23 cellular contexts compared by ENCODE assay signal in genomic region chr16:27781195-27781524, GRCh38.
A peak's percentile ranks its signal among the peaks of the same experiment; 100 is the strongest.
DNase-seq lines count a peak whose midpoint lies in the region; ATAC-seq and TF ChIP-seq lines count a peak whose summit lies in the region.
"Had no signal": no experiment of that assay in that cellular context is flagged by ENCODE, and none has a peak within 500 bp of the region (broad histone marks: within the 10 kb centered on the region; RNA-seq: fewer than 3 reads in every experiment).

No MANE protein-coding gene starts in this region.

- H3K36me3 Mint-ChIP-seq in stimulated activated memory B cell treated with anti-CD40 and anti-IgM and Interleukin-4, amounts not matched to agents 10 μg/mL and 1 μg/mL and 100 μg/mL, for 72 hours = peaks cover 6% of the 10 kb centered on the region
- H3K36me3 Mint-ChIP-seq: activated naive CD4-positive, alpha-beta T cell treated with anti-CD3 and anti-CD28 coated beads, Interleukin-2, amount 50 U/mL, for 24 hours had no signal

- H3K9ac ChIP-seq in SK-N-SH = no peak overlapping the region

- no peak for TF ChIP-seq RAD21 in SK-N-SH (IDR thresholded peaks at IDR 0.05; ENCODE audit: low read length)

- H3K27ac ChIP-seq in SK-N-SH (ENCODE audit: low read depth in 2 of 2, low read length in 1 of 2) (no peak overlapping the region; a peak in 1 of 4 replicates), spleen (no peak overlapping the region)
- H3K27ac ChIP-seq: 22Rv1, body of pancreas, upper lobe of left lung had no signal

- TF ChIP-seq EP300 in SK-N-SH (IDR thresholded peaks at IDR 0.05; ENCODE audit: borderline replicate concordance in 1 of 2, low read depth in 1 of 2, low read length in 1 of 2) = no peak

- intact Hi-C loops in spleen (cut with DNase I; ENCODE audit: low total_unique reads) = no loop called here

- TF ChIP-seq CTCF in SK-N-SH (IDR thresholded peaks at IDR 0.05) (no peak), fibroblast of pulmonary artery (IDR thresholded peaks at IDR 0.05; ENCODE audit: low read length, missing control alignments) (no peak), spleen (IDR thresholded peaks at IDR 0.05 in 8 of 11, conservative IDR thresholded peaks at IDR 0.05 in 3 of 11) (no peak)

- H4K20me1 ChIP-seq in SK-N-SH (ENCODE audit: insufficient read depth) = no peaks in the 10 kb centered on the region

- TF ChIP-seq POLR2A in spleen (IDR thresholded peaks at IDR 0.05) = no peak

- WGBS in SK-N-SH (ENCODE audit: low lambda C conversion rate) = 69% methylated on average over 5 of the region's 7 CpGs
- 42 to 84% (median 59%) methylated on average over 5 to 7 of the region's 7 CpGs for WGBS in spleen, 5 donors

- H3K4me3 ChIP-seq in SK-N-SH (ENCODE audit: low read depth in 2 of 2, low read length in 1 of 2) (no peak overlapping the region), fibroblast of pulmonary artery (replicated peaks; ENCODE audit: low read depth, low read length) (no peak overlapping the region), spleen (no peak overlapping the region)
- H3K4me3 ChIP-seq: body of pancreas, GM12878, upper lobe of left lung had no signal

- H3K9me2 ChIP-seq in SK-N-SH = no peaks in the 10 kb centered on the region

- peak; percentile 58 for DNase-seq in SK-N-SH
- peak; percentile 23 for DNase-seq in fibroblast of pulmonary artery (ENCODE audit: low read depth)
- DNase-seq in islet precursor cell = peak; percentile 67
- peak; percentile 58 for DNase-seq in spleen
- DNase-seq in GM19240 (ENCODE audit: insufficient read length, low spot score) = no peak
- DNase-seq: activated CD4-positive, alpha-beta T cell treated with anti-CD3 and anti-CD28 coated beads for 48 hours; body of pancreas; DMS79; effector CD8-positive, alpha-beta T cell; HFFc6; NCI-H1092; NCI-H2081; PC-3; T-helper 1 cell had no signal

- H3K9me3 ChIP-seq in SK-N-SH (no peaks in the 10 kb centered on the region), spleen (no peaks in the 10 kb centered on the region)
- H3K9me3 ChIP-seq: body of pancreas, upper lobe of left lung had no signal

- peaks cover 0 to 5% of the 10 kb centered on the region in 2 experiments for H3K36me3 ChIP-seq in SK-N-SH (replicated peaks in 1 of 2; ENCODE audit: control insufficient read depth in 1 of 2, insufficient read depth in 2 of 2, low read length in 1 of 2)
- peaks cover 0 to 38% (median 9%) of the 10 kb centered on the region in 6 donors for H3K36me3 ChIP-seq in spleen

- H3K4me3 Mint-ChIP-seq in stimulated activated memory B cell treated with anti-CD40 and anti-IgM and Interleukin-4, amounts not matched to agents 10 μg/mL and 1 μg/mL and 100 μg/mL, for 72 hours = no peak overlapping the region
- H3K4me3 Mint-ChIP-seq: activated naive CD4-positive, alpha-beta T cell treated with anti-CD3 and anti-CD28 coated beads, Interleukin-2, amount 50 U/mL, for 24 hours; activated T-helper 1 cell treated with anti-CD3 and anti-CD28 coated beads, Interleukin-12 subunit alpha, Interleukin-12 subunit beta, Interleukin-2, Interleukin-4 antibody, amounts not matched to agents 30 ng/mL and 10 ng/mL and 1 ng/mL, durations not matched to agents 14 hours and 24 hours and 36 hours; HFFc6 had no signal

- no peaks in the 10 kb centered on the region for H3K79me2 ChIP-seq in SK-N-SH (ENCODE audit: insufficient read depth)

- no peak overlapping the region for H2AFZ ChIP-seq in SK-N-SH (ENCODE audit: low read depth)

- no peaks in the 10 kb centered on the region for H3K4me1 Mint-ChIP-seq in stimulated activated memory B cell treated with anti-CD40 and anti-IgM and Interleukin-4, amounts not matched to agents 10 μg/mL and 1 μg/mL and 100 μg/mL, for 72 hours
- H3K4me1 Mint-ChIP-seq: activated naive CD4-positive, alpha-beta T cell treated with anti-CD3 and anti-CD28 coated beads, Interleukin-2, amount 50 U/mL, for 24 hours had no signal

- no peak overlapping the region for H3K4me2 ChIP-seq in SK-N-SH

- ATAC-seq in SK-N-SH treated with all-trans-retinoic acid at 6 μM for 48 hours (no peak), HG03520 (IDR thresholded peaks at IDR 0.05; ENCODE audit: unreplicated experiment) (no peak)
- ATAC-seq in stimulated activated memory B cell treated with anti-CD40 and anti-IgM and Interleukin-4, amounts not matched to agents 10 μg/mL and 1 μg/mL and 100 μg/mL, for 72 hours = no peak
- ATAC-seq: body of pancreas, esophagus mucosa, GM12878, PC-3 had no signal

- no peaks in the 10 kb centered on the region for H3K27me3 ChIP-seq in SK-N-SH (ENCODE audit: insufficient read depth)
- peaks cover 0 to 7% (median 0%) of the 10 kb centered on the region in 7 donors for H3K27me3 ChIP-seq in spleen (replicated peaks in 1 of 7)
- H3K27me3 ChIP-seq: body of pancreas, upper lobe of left lung had no signal

- no peak overlapping the region for H3K27ac Mint-ChIP-seq in stimulated activated memory B cell treated with anti-CD40 and anti-IgM and Interleukin-4, amounts not matched to agents 10 μg/mL and 1 μg/mL and 100 μg/mL, for 72 hours
- H3K27ac Mint-ChIP-seq: activated naive CD4-positive, alpha-beta T cell treated with anti-CD3 and anti-CD28 coated beads, Interleukin-2, amount 50 U/mL, for 24 hours; activated T-helper 1 cell treated with anti-CD3 and anti-CD28 coated beads, Interleukin-12 subunit alpha, Interleukin-12 subunit beta, Interleukin-2, Interleukin-4 antibody, amounts not matched to agents 30 ng/mL and 10 ng/mL and 1 ng/mL, durations not matched to agents 14 hours and 24 hours and 36 hours; HFFc6 had no signal

- CTCF ChIA-PET in SK-N-SH (lab: Yijun Ruan, JAX) = interaction anchor here (1.8 to 7.9 kb wide), 2 partner anchors 12 to 290 kb away, joined by 13 to 67 read pairs; no protein-coding TSS in a partner anchor

- H3K4me1 ChIP-seq in SK-N-SH (ENCODE audit: control insufficient read depth in 1 of 2, insufficient read depth in 2 of 2, low read depth in 1 of 2, low read length in 1 of 2) = peaks cover 0 to 44% of the 10 kb centered on the region in 2 experiments; a peak in 1 of 4 replicates
- H3K4me1 ChIP-seq in spleen = no peaks in the 10 kb centered on the region
- H3K4me1 ChIP-seq: body of pancreas had no signal

- H3F3A ChIP-seq in SK-N-SH (replicated peaks; ENCODE audit: insufficient read depth) = no peaks in the 10 kb centered on the region

- H3K27me3 Mint-ChIP-seq in stimulated activated memory B cell treated with anti-CD40 and anti-IgM and Interleukin-4, amounts not matched to agents 10 μg/mL and 1 μg/mL and 100 μg/mL, for 72 hours = no peaks in the 10 kb centered on the region
- H3K27me3 Mint-ChIP-seq: activated naive CD4-positive, alpha-beta T cell treated with anti-CD3 and anti-CD28 coated beads, Interleukin-2, amount 50 U/mL, for 24 hours had no signal

- POLR2A ChIA-PET in SK-N-SH (lab: Yijun Ruan, JAX) = no interaction called here

- H3K9me3 Mint-ChIP-seq in stimulated activated memory B cell treated with anti-CD40 and anti-IgM and Interleukin-4, amounts not matched to agents 10 μg/mL and 1 μg/mL and 100 μg/mL, for 72 hours = no peaks in the 10 kb centered on the region
- H3K9me3 Mint-ChIP-seq: activated naive CD4-positive, alpha-beta T cell treated with anti-CD3 and anti-CD28 coated beads, Interleukin-2, amount 50 U/mL, for 24 hours; activated T-helper 1 cell treated with anti-CD3 and anti-CD28 coated beads, Interleukin-12 subunit alpha, Interleukin-12 subunit beta, Interleukin-2, Interleukin-4 antibody, amounts not matched to agents 30 ng/mL and 10 ng/mL and 1 ng/mL, durations not matched to agents 14 hours and 24 hours and 36 hours; HFFc6 had no signal

TF ChIP-seq in SK-N-SH, 30 proteins besides CTCF, POLR2A, EP300 and RAD21:
- TF ChIP-seq MAX (IDR thresholded peaks at IDR 0.05; ENCODE audit: low read depth) (no peak), SIN3A (IDR thresholded peaks at IDR 0.05; ENCODE audit: borderline replicate concordance, low read depth, low read length) (no peak), RCOR1 (IDR thresholded peaks at IDR 0.05; ENCODE audit: low read length) (no peak), TCF12 (IDR thresholded peaks at IDR 0.05) (no peak), NFIC (IDR thresholded peaks at IDR 0.05; ENCODE audit: borderline replicate concordance) (no peak), JUND (IDR thresholded peaks at IDR 0.05) (no peak), EZH2phosphoT487 (IDR thresholded peaks at IDR 0.05; ENCODE audit: borderline replicate concordance, low read depth) (no peak), FOSL2 (IDR thresholded peaks at IDR 0.05; ENCODE audit: borderline replicate concordance, low read depth) (no peak)

TF ChIP-seq in SK-N-SH treated with all-trans-retinoic acid at 6 μM for 48 hours, 23 proteins besides CTCF, POLR2A, EP300 and RAD21 (continues in another document):
- no peak for TF ChIP-seq ZFP3 (CRISPR knock-in tag; IDR thresholded peaks at IDR 0.05)
- no peak for TF ChIP-seq ISL1 (CRISPR knock-in tag; IDR thresholded peaks at IDR 0.05)
- TF ChIP-seq ZC3H10 (CRISPR knock-in tag; IDR thresholded peaks at IDR 0.05) = no peak
- no peak for TF ChIP-seq RARB (CRISPR knock-in tag; IDR thresholded peaks at IDR 0.05)
- no peak for TF ChIP-seq OSR1 (CRISPR knock-in tag; IDR thresholded peaks at IDR 0.05)
- TF ChIP-seq ZNF565 (CRISPR knock-in tag; conservative IDR thresholded peaks at IDR 0.05; ENCODE audit: low read depth) = no peak
- TF ChIP-seq, protein P1, sequence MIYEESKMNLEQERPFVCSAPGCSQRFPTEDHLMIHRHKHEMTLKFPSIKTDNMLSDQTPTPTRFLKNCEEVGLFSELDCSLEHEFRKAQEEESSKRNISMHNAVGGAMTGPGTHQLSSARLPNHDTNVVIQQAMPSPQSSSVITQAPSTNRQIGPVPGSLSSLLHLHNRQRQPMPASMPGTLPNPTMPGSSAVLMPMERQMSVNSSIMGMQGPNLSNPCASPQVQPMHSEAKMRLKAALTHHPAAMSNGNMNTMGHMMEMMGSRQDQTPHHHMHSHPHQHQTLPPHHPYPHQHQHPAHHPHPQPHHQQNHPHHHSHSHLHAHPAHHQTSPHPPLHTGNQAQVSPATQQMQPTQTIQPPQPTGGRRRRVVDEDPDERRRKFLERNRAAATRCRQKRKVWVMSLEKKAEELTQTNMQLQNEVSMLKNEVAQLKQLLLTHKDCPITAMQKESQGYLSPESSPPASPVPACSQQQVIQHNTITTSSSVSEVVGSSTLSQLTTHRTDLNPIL (CRISPR knock-in tag; IDR thresholded peaks at IDR 0.05; ENCODE audit: low read depth) = no peak
- TF ChIP-seq PPARA (CRISPR knock-in tag; IDR thresholded peaks at IDR 0.05; ENCODE audit: borderline replicate concordance) = no peak
